In genomic region chr7:151382079-151382885, GRCh38 we compare ENCODE assay signal across 9 cellular contexts. TPM values are rescaled to one million over a fixed set of nuclear protein-coding genes. Genes with fewer than 3 reads are reported as not detected.
DNase-seq lines count a peak whose midpoint lies in the region; ATAC-seq and TF ChIP-seq lines count a peak whose summit lies in the region.
"Had no signal": no experiment of that assay in that cellular context is flagged by ENCODE, and none has a peak within 500 bp of the region (broad histone marks: within the 10 kb centered on the region; RNA-seq: fewer than 3 reads in every experiment).

No MANE protein-coding gene starts in this region.

- H3K36me3 ChIP-seq in heart left ventricle (peaks cover 0 to 17% (median 15%) of the 10 kb centered on the region in 9 donors), iPS DF 6.9 (ENCODE audit: control insufficient read depth, insufficient read depth, low read length) (0 out of 2 replicates have a peak, but pooled peaks cover 3% of the 10 kb centered on the region), thoracic aorta (peaks cover 6% of the 10 kb centered on the region), BE2C (no peaks in the 10 kb centered on the region)

- peaks cover 6 to 41% (median 19%) of the 10 kb centered on the region in 9 donors for H3K27me3 ChIP-seq in heart left ventricle
- H3K27me3 ChIP-seq in iPS DF 6.9 (ENCODE audit: control insufficient read depth, insufficient read depth, low read length), result peaks cover 5% of the 10 kb centered on the region; the same call in 1 of the 2 replicates
- no peaks in the 10 kb centered on the region for H3K27me3 ChIP-seq in thoracic aorta (replicated peaks; ENCODE audit: insufficient read depth)
- no peaks in the 10 kb centered on the region for H3K27me3 ChIP-seq in BE2C

- TF ChIP-seq POLR2A in heart left ventricle (IDR thresholded peaks at IDR 0.05), result no peak

- no peak overlapping the region for H3K27ac ChIP-seq in heart left ventricle
- H3K27ac ChIP-seq in iPS DF 6.9 (ENCODE audit: low read length), result no peak overlapping the region
- H3K27ac ChIP-seq in thoracic aorta, result no peak overlapping the region

- H3K4me3 Mint-ChIP-seq in activated CD4-positive, alpha-beta memory T cell treated with anti-CD3 and anti-CD28 coated beads, Interleukin-2, amount 10 ng/mL, durations not matched to agents 7 days and 5 days, result peak overlapping the region; percentile 15

- 18 to 29% (median 22%) methylated on average over 26 to 37 of the region's 37 CpGs for WGBS in heart left ventricle, 4 donors
- no CpG with 5 or more reads among the region's 37 CpGs for WGBS in iPS DF 6.9 (ENCODE audit: insufficient coverage, insufficient read length)

- no peaks in the 10 kb centered on the region for H3K9me3 Mint-ChIP-seq in activated CD4-positive, alpha-beta memory T cell treated with anti-CD3 and anti-CD28 coated beads, Interleukin-2, amount 10 ng/mL, durations not matched to agents 7 days and 5 days

- peaks cover 8% of the 10 kb centered on the region for H3K4me1 Mint-ChIP-seq in activated CD4-positive, alpha-beta memory T cell treated with anti-CD3 and anti-CD28 coated beads, Interleukin-2, amount 10 ng/mL, durations not matched to agents 7 days and 5 days

- POLR2A ChIA-PET in activated CD4-positive, alpha-beta memory T cell treated with anti-CD3 and anti-CD28 coated beads, Interleukin-2, amount 10 ng/mL, durations not matched to agents 7 days and 5 days (lab: Charles Lee), result no interaction called here

- H3K4me1 ChIP-seq in heart left ventricle (peaks cover 0 to 21% (median 13%) of the 10 kb centered on the region in 12 donors), iPS DF 6.9 (ENCODE audit: control insufficient read depth, insufficient read depth, low read length) (peaks cover 2% of the 10 kb centered on the region; the same call in 1 of the 2 replicates), thoracic aorta (ENCODE audit: control insufficient read depth in 1 of 2, low read depth in 2 of 2) (peaks cover 16 to 40% of the 10 kb centered on the region in 2 donors), BE2C (no peaks in the 10 kb centered on the region)

- H3K27me3 Mint-ChIP-seq in activated CD4-positive, alpha-beta memory T cell treated with anti-CD3 and anti-CD28 coated beads, Interleukin-2, amount 10 ng/mL, durations not matched to agents 7 days and 5 days, result peaks cover 26% of the 10 kb centered on the region

- CTCF ChIA-PET in activated CD4-positive, alpha-beta memory T cell treated with anti-CD3 and anti-CD28 coated beads, Interleukin-2, amount 10 ng/mL, durations not matched to agents 7 days and 5 days (lab: Charles Lee), result interaction anchor here (0.8 kb wide), 1 partner anchor 66 kb away, joined by 4 read pairs; no protein-coding TSS in a partner anchor

- TF ChIP-seq CTCF in heart left ventricle (IDR thresholded peaks at IDR 0.05), result no peak
- TF ChIP-seq CTCF in thoracic aorta (IDR thresholded peaks at IDR 0.05), result no peak
- TF ChIP-seq CTCF in BE2C (IDR thresholded peaks at IDR 0.05; ENCODE audit: low read depth, low read length), result no peak

- H3K4me3 ChIP-seq in heart left ventricle (peak overlapping the region; percentile 13 to 47 (median 40)), iPS DF 6.9 (ENCODE audit: low read length) (peak overlapping the region; percentile 35; the same call in 1 of the 2 replicates), thoracic aorta (peak overlapping the region; percentile 63), BE2C (ENCODE audit: low read depth, low read length) (no peak overlapping the region)

- intact Hi-C loops in heart left ventricle (cut with DNase I), result loop anchor here in 3 of 10 donors (5.0 to 10.0 kb wide), 2 partner anchors 35 to 53 kb away; no protein-coding TSS in a partner anchor
- intact Hi-C loops in Right ventricle myocardium inferior (cut with DNase I), result no loop called here

- no peak overlapping the region for H3K27ac Mint-ChIP-seq in activated CD4-positive, alpha-beta memory T cell treated with anti-CD3 and anti-CD28 coated beads, Interleukin-2, amount 10 ng/mL, durations not matched to agents 7 days and 5 days

- DNase-seq in heart left ventricle (peak in 1 of 5 donors; percentile 58), Right ventricle myocardium inferior (ENCODE audit: missing footprints) (no peak), iPS DF 6.9 (ENCODE audit: low read depth, low spot score) (no peak), thoracic aorta (ENCODE audit: low spot score) (no peak), BE2C (no peak)
- no peak for DNase-seq in activated CD4-positive, alpha-beta memory T cell treated with anti-CD3 and anti-CD28 coated beads, Interleukin-2, amount 10 ng/mL, durations not matched to agents 7 days and 5 days

- H3K36me3 Mint-ChIP-seq in activated CD4-positive, alpha-beta memory T cell treated with anti-CD3 and anti-CD28 coated beads, Interleukin-2, amount 10 ng/mL, durations not matched to agents 7 days and 5 days (ENCODE audit: low read depth), result peaks cover 10% of the 10 kb centered on the region

- H3K9me3 ChIP-seq in heart left ventricle (no peaks in the 10 kb centered on the region), iPS DF 6.9 (ENCODE audit: control insufficient read depth, insufficient read depth, low read length) (no peaks in the 10 kb centered on the region), thoracic aorta (no peaks in the 10 kb centered on the region), BE2C (no peaks in the 10 kb centered on the region)

- peak in 1 of 4 donors; percentile 8 for ATAC-seq in heart left ventricle
- no peak for ATAC-seq in Right ventricle myocardium inferior
- no peak for ATAC-seq in thoracic aorta (ENCODE audit: insufficient number of reproducible peaks, low FRiP score, low read depth)
- no peak for ATAC-seq in GM21528 (IDR thresholded peaks at IDR 0.05; ENCODE audit: low FRiP score, unreplicated experiment)
- ATAC-seq in HG02852 (IDR thresholded peaks at IDR 0.05; ENCODE audit: unreplicated experiment), result no peak
- ATAC-seq: HCT116 had no signal

RNA-seq across cellular contexts. Expression of gene WDR86, which starts 27.6 kb away (rescaled TPM):
- total RNA-seq in heart left ventricle (1 to 10 TPM in 2 of 9 donors, under 1 TPM in 4, not detected in 3; 0.37 to 1.7 (median 0.52) TPM), Right ventricle myocardium inferior (0.41 TPM), thoracic aorta (1 to 10 TPM in 1 of 2 donors, not detected in 1; 8.5 TPM)
- not detected for polyA plus RNA-seq in heart left ventricle
- total RNA-seq in activated CD4-positive, alpha-beta memory T cell treated with anti-CD3 and anti-CD28 coated beads, Interleukin-2, amount 10 ng/mL, durations not matched to agents 7 days and 5 days, result 1 to 10 TPM in 1 of 2 experiments, under 1 TPM in 1; 0.50 to 1.1 TPM
- polyA plus RNA-seq in BE2C (2012; ENCODE audit: insufficient read depth, insufficient read length, low read depth), result 3.4 TPM

RNA-seq across cellular contexts. Expression of gene NUB1, which starts 40.7 kb away (rescaled TPM):
- 10 to 100 TPM; 37.2 to 56.3 (median 42.6) TPM for total RNA-seq in heart left ventricle
- polyA plus RNA-seq in heart left ventricle, result 10 to 100 TPM; 22.6 to 34.7 TPM
- 31.3 TPM for total RNA-seq in Right ventricle myocardium inferior
- total RNA-seq in activated CD4-positive, alpha-beta memory T cell treated with anti-CD3 and anti-CD28 coated beads, Interleukin-2, amount 10 ng/mL, durations not matched to agents 7 days and 5 days, result 10 to 100 TPM; 62.1 to 67.3 TPM
- 10 to 100 TPM; 51.0 to 53.4 TPM for total RNA-seq in thoracic aorta
- 32.4 TPM for polyA plus RNA-seq in BE2C (2012; ENCODE audit: insufficient read depth, insufficient read length, low read depth)

RNA-seq across cellular contexts. Expression of gene CRYGN, which starts 57.7 kb away (rescaled TPM):
- total RNA-seq in heart left ventricle, result under 1 TPM in 1 of 9 donors, not detected in 8; 0.52 TPM
- under 1 TPM in 1 of 2 donors, not detected in 1; 0.50 TPM for polyA plus RNA-seq in heart left ventricle
- total RNA-seq in Right ventricle myocardium inferior, result not detected
- under 1 TPM in 1 of 2 experiments, not detected in 1; 0.35 TPM for total RNA-seq in activated CD4-positive, alpha-beta memory T cell treated with anti-CD3 and anti-CD28 coated beads, Interleukin-2, amount 10 ng/mL, durations not matched to agents 7 days and 5 days
- total RNA-seq in thoracic aorta, result under 1 TPM in 1 of 2 donors, not detected in 1; 0.35 TPM
- polyA plus RNA-seq in BE2C (2012; ENCODE audit: insufficient read depth, insufficient read length, low read depth), result not detected
